ENCODE assay signal across 8 cellular contexts in genomic region chrX:47513697-47514085, GRCh38. TPM values are rescaled to one million over a fixed set of nuclear protein-coding genes. Genes with fewer than 3 reads are reported as not detected.
A peak's percentile ranks its signal among the peaks of the same experiment; 100 is the strongest.
DNase-seq lines count a peak whose midpoint lies in the region; ATAC-seq lines count a peak whose summit lies in the region.

No MANE protein-coding gene starts in this region.

- H3K36me3 Mint-ChIP-seq in activated T-cell treated with anti-CD3 and anti-CD28 coated beads, Interleukin-2, amount 50 U/mL, for 4 hours (ENCODE audit: insufficient read depth), result no peaks in the 10 kb centered on the region
- peaks cover 3% of the 10 kb centered on the region for H3K36me3 Mint-ChIP-seq in activated T-helper 1 cell treated with anti-CD3 and anti-CD28 coated beads, Interleukin-12 subunit alpha, Interleukin-12 subunit beta, Interleukin-2, Interleukin-4 antibody, amounts not matched to agents 30 ng/mL and 10 ng/mL and 1 ng/mL, durations not matched to agents 14 hours and 24 hours and 36 hours (ENCODE audit: low read depth)

- no peak overlapping the region for H3K27ac ChIP-seq in thymus (ENCODE audit: low read depth)

- DNase-seq in activated T-cell treated with anti-CD3 and anti-CD28 coated beads, Interleukin-2, amount 50 U/mL, for 4 hours, result no peak
- DNase-seq in activated T-cell treated with anti-CD3 and anti-CD28 coated beads, Interleukin-2, amount 50 U/mL, for 1 hour, result no peak
- DNase-seq in activated T-helper 1 cell treated with anti-CD3 and anti-CD28 coated beads, Interleukin-12 subunit alpha, Interleukin-12 subunit beta, Interleukin-2, Interleukin-4 antibody, amounts not matched to agents 30 ng/mL and 10 ng/mL and 1 ng/mL, durations not matched to agents 14 hours and 24 hours and 36 hours (ENCODE audit: low spot score), result no peak
- no peak for DNase-seq in nucleus accumbens (lab: John Stamatoyannopoulos, UW)
- no peak for DNase-seq in cerebellum (ENCODE audit: low spot score)
- no peak for DNase-seq in HK-2 (ENCODE audit: unreplicated experiment)

- peaks cover 10% of the 10 kb centered on the region for H3K9me3 ChIP-seq in iPS-18c (ENCODE audit: control insufficient read depth, insufficient read depth, low read length)
- no peaks in the 10 kb centered on the region for H3K9me3 ChIP-seq in thymus (ENCODE audit: control insufficient read depth)

- peak overlapping the region; percentile 4 for H3K27ac Mint-ChIP-seq in activated T-helper 1 cell treated with anti-CD3 and anti-CD28 coated beads, Interleukin-12 subunit alpha, Interleukin-12 subunit beta, Interleukin-2, Interleukin-4 antibody, amounts not matched to agents 30 ng/mL and 10 ng/mL and 1 ng/mL, durations not matched to agents 14 hours and 24 hours and 36 hours

- H3K4me1 Mint-ChIP-seq in activated T-cell treated with anti-CD3 and anti-CD28 coated beads, Interleukin-2, amount 50 U/mL, for 4 hours (ENCODE audit: low read depth), result peaks cover 10% of the 10 kb centered on the region
- peaks cover 14% of the 10 kb centered on the region for H3K4me1 Mint-ChIP-seq in activated T-helper 1 cell treated with anti-CD3 and anti-CD28 coated beads, Interleukin-12 subunit alpha, Interleukin-12 subunit beta, Interleukin-2, Interleukin-4 antibody, amounts not matched to agents 30 ng/mL and 10 ng/mL and 1 ng/mL, durations not matched to agents 14 hours and 24 hours and 36 hours (ENCODE audit: low read depth)

- H3K36me3 ChIP-seq in thymus (ENCODE audit: control insufficient read depth, insufficient read depth), result no peaks in the 10 kb centered on the region

- peak overlapping the region; percentile 82 for H3K4me3 Mint-ChIP-seq in activated T-cell treated with anti-CD3 and anti-CD28 coated beads, Interleukin-2, amount 50 U/mL, for 4 hours
- peak overlapping the region; percentile 83 for H3K4me3 Mint-ChIP-seq in activated T-helper 1 cell treated with anti-CD3 and anti-CD28 coated beads, Interleukin-12 subunit alpha, Interleukin-12 subunit beta, Interleukin-2, Interleukin-4 antibody, amounts not matched to agents 30 ng/mL and 10 ng/mL and 1 ng/mL, durations not matched to agents 14 hours and 24 hours and 36 hours

- WGBS in thymus, result 20% methylated on average over 6 of the region's 6 CpGs

- H3K27me3 ChIP-seq in thymus (ENCODE audit: control insufficient read depth, insufficient read depth), result no peaks in the 10 kb centered on the region

- no peak for ATAC-seq in activated T-cell treated with anti-CD3 and anti-CD28 coated beads, Interleukin-2, amount 50 U/mL, for 4 hours

- H3K27me3 Mint-ChIP-seq in activated T-cell treated with anti-CD3 and anti-CD28 coated beads, Interleukin-2, amount 50 U/mL, for 4 hours (ENCODE audit: low read depth), result peaks cover 2% of the 10 kb centered on the region
- peaks cover 7% of the 10 kb centered on the region for H3K27me3 Mint-ChIP-seq in activated T-helper 1 cell treated with anti-CD3 and anti-CD28 coated beads, Interleukin-12 subunit alpha, Interleukin-12 subunit beta, Interleukin-2, Interleukin-4 antibody, amounts not matched to agents 30 ng/mL and 10 ng/mL and 1 ng/mL, durations not matched to agents 14 hours and 24 hours and 36 hours (ENCODE audit: insufficient read depth)

- no peaks in the 10 kb centered on the region for H3K4me1 ChIP-seq in thymus (ENCODE audit: control insufficient read depth, insufficient read depth, low read length)

- H3K4me3 ChIP-seq in iPS-18c (ENCODE audit: insufficient read depth, low read depth, low read length), result peak overlapping the region; percentile 2; the same call in 1 of the 2 replicates
- H3K4me3 ChIP-seq in thymus (ENCODE audit: low read length), result peak overlapping the region; percentile 49

- H3K9me3 Mint-ChIP-seq in activated T-cell treated with anti-CD3 and anti-CD28 coated beads, Interleukin-2, amount 50 U/mL, for 4 hours, result no peaks in the 10 kb centered on the region
- H3K9me3 Mint-ChIP-seq in activated T-helper 1 cell treated with anti-CD3 and anti-CD28 coated beads, Interleukin-12 subunit alpha, Interleukin-12 subunit beta, Interleukin-2, Interleukin-4 antibody, amounts not matched to agents 30 ng/mL and 10 ng/mL and 1 ng/mL, durations not matched to agents 14 hours and 24 hours and 36 hours, result no peaks in the 10 kb centered on the region

- intact Hi-C loops in activated T-helper 1 cell treated with anti-CD3 and anti-CD28 coated beads, Interleukin-12 subunit alpha, Interleukin-12 subunit beta, Interleukin-2, Interleukin-4 antibody, amounts not matched to agents 30 ng/mL and 10 ng/mL and 1 ng/mL, durations not matched to agents 14 hours and 24 hours and 36 hours (cut with micrococcal nuclease), result no loop called here

RNA-seq across cellular contexts. Expression of gene ZNF41, which starts 30.7 kb away (rescaled TPM):
- total RNA-seq in activated T-cell treated with anti-CD3 and anti-CD28 coated beads, Interleukin-2, amount 50 U/mL, for 4 hours, result 10 to 100 TPM; 10.0 to 13.2 (median 12.5) TPM
- 10.7 and 10.9 TPM in 2 replicates for total RNA-seq in activated T-helper 1 cell treated with anti-CD3 and anti-CD28 coated beads, Interleukin-12 subunit alpha, Interleukin-12 subunit beta, Interleukin-2, Interleukin-4 antibody, amounts not matched to agents 30 ng/mL and 10 ng/mL and 1 ng/mL, durations not matched to agents 14 hours and 24 hours and 36 hours
- 4.6 TPM for polyA plus RNA-seq in thymus
- 12.2 TPM for total RNA-seq in cerebellum

RNA-seq across cellular contexts. Expression of gene ARAF, which starts 47.3 kb away (rescaled TPM):
- total RNA-seq in activated T-cell treated with anti-CD3 and anti-CD28 coated beads, Interleukin-2, amount 50 U/mL, for 4 hours, result 100 to 1,000 TPM in 1 of 3 donors, 10 to 100 TPM in 2; 93.0 to 103 (median 97.3) TPM
- total RNA-seq in activated T-helper 1 cell treated with anti-CD3 and anti-CD28 coated beads, Interleukin-12 subunit alpha, Interleukin-12 subunit beta, Interleukin-2, Interleukin-4 antibody, amounts not matched to agents 30 ng/mL and 10 ng/mL and 1 ng/mL, durations not matched to agents 14 hours and 24 hours and 36 hours, result 75.9 and 84.4 TPM in 2 replicates
- 84.9 TPM for polyA plus RNA-seq in thymus
- total RNA-seq in cerebellum, result 7.0 TPM
